Comparison of ENCODE assay signal across 20 cellular contexts in genomic region chr3:32157600-32158264, GRCh38.
"Had no signal": no experiment of that assay in that cellular context is flagged by ENCODE, and none has a peak within 500 bp of the region (broad histone marks: within the 10 kb centered on the region; RNA-seq: fewer than 3 reads in every experiment).

No MANE protein-coding gene starts in this region.

- H3K4me3 ChIP-seq: ascending aorta, gastroesophageal sphincter, lung, pancreas, sigmoid colon, spleen, thoracic aorta, upper lobe of left lung had no signal

- H3K4me1 ChIP-seq: ascending aorta, gastroesophageal sphincter, pancreas, sigmoid colon, spleen, upper lobe of left lung had no signal

- H3K27me3 ChIP-seq: ascending aorta, gastroesophageal sphincter, pancreas, sigmoid colon, spleen, upper lobe of left lung had no signal

- DNase-seq: activated CD4-positive, alpha-beta T cell treated with anti-CD3 and anti-CD28 coated beads, Interleukin-2, amount 10 ng/mL, durations not matched to agents 7 days and 5 days; activated CD8-positive, alpha-beta T cell treated with anti-CD3 and anti-CD28 coated beads, Interleukin-2, amount 10 ng/mL, durations not matched to agents 7 days and 5 days; activated naive CD4-positive, alpha-beta T cell treated with anti-CD3 and anti-CD28 coated beads, Interleukin-2, amount 10 ng/mL, durations not matched to agents 7 days and 5 days; activated T-cell treated with anti-CD3 and anti-CD28 coated beads, Interleukin-2, amount 50 U/mL, for 24 hours; cerebellar nuclear complex; effector CD4-positive, alpha-beta T cell; natural killer cell; pancreas; sigmoid colon; spleen; stimulated activated CD4-positive, alpha-beta T cell treated with anti-CD3 and anti-CD28 coated beads, Interleukin-4, amount 100 ng/mL, for 4 hours; stimulated activated naive B cell treated with anti-CD40 and anti-IgM and Interleukin-4, amounts not matched to agents 10 μg/mL and 1 μg/mL and 100 μg/mL, for 72 hours; T-helper 1 cell; T1000; upper lobe of left lung had no signal

- H3K27ac ChIP-seq: ascending aorta, gastroesophageal sphincter, sigmoid colon, spleen, thoracic aorta, upper lobe of left lung had no signal

- ATAC-seq: activated CD4-positive, CD25-positive, alpha-beta regulatory T cell treated with anti-CD3 and anti-CD28 coated beads, Interleukin-2, amount 50 U/mL, for 24 hours; activated CD8-positive, alpha-beta T cell treated with anti-CD3 and anti-CD28 coated beads, Interleukin-2, amount 10 ng/mL, durations not matched to agents 7 days and 5 days; gastroesophageal sphincter; stimulated activated naive B cell treated with anti-CD40 and anti-IgM and Interleukin-4, amounts not matched to agents 10 μg/mL and 1 μg/mL and 100 μg/mL, for 72 hours had no signal

- H3K9me3 ChIP-seq: ascending aorta, gastroesophageal sphincter, pancreas, sigmoid colon, spleen, thoracic aorta, upper lobe of left lung had no signal
